8 cellular contexts compared by ENCODE assay signal in the genomic region with DNA sequence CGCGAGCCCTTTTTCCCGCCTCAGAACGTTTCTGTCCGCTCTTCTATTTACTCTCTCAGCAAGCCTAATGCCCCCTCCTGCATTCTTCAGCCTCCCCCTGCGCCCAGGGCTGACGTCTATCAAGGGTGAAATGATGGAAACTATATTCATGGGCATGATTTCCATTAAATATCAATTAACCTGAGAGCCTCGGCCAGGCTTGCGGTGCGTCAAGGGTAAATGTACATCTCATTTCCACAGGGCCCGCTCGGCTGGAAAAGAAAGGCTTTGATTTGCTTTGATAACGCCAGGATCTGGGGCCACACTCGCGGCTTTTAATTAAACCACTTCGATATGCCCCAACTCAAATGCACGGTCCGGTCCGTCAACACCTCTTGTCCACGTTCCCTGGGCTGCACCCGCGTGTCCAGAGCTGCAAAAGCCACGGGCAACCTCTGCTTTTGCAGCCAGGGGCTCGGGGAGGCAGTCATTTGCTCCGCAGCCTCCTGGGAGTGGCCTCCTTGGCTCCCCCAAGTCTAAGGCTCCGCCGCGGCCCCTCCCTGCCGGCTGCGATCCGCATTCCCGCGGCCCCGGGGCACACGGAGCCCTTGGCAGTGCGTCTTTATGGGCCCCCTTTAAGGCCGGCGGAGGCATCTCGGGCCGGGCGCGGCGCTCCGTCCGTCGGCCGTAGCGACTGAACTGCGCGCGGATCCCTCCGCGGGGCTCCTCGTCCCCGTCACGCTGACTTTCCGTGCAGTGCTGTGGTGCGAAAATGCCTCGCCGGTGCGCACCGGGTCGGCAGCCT. TPM values are rescaled to one million over a fixed set of nuclear protein-coding genes. Genes with fewer than 3 reads are reported as not detected.
DNase-seq lines count a peak whose midpoint lies in the region; ATAC-seq lines count a peak whose summit lies in the region.

A gene (plus strand): TSS at position 693 of the 784 bp plus-strand sequence. CDS start 662 bp downstream, outside the sequence.

- peak within 1 kb of the TSS; percentile 71 for H3K4me3 Mint-ChIP-seq in activated naive CD8-positive, alpha-beta T cell
- H3K4me3 Mint-ChIP-seq in immature natural killer cell, result peak within 1 kb of the TSS; percentile 67 to 82 (median 71)
- H3K4me3 Mint-ChIP-seq in stimulated activated naive B cell treated with anti-CD40 and anti-IgM and Interleukin-4, amounts not matched to agents 10 μg/mL and 1 μg/mL and 100 μg/mL, for 72 hours, result peak within 1 kb of the TSS; percentile 54 to 71

- H3K27ac Mint-ChIP-seq in activated naive CD8-positive, alpha-beta T cell, result peak within 1 kb of the TSS; percentile 22
- H3K27ac Mint-ChIP-seq in immature natural killer cell, result peak within 1 kb of the TSS in 2 of 6 donors; percentile 69 to 84
- peak within 1 kb of the TSS; percentile 88 for H3K27ac Mint-ChIP-seq in stimulated activated naive B cell treated with anti-CD40 and anti-IgM and Interleukin-4, amounts not matched to agents 10 μg/mL and 1 μg/mL and 100 μg/mL, for 72 hours

- H3K36me3 Mint-ChIP-seq in activated naive CD8-positive, alpha-beta T cell, result no peaks in the 10 kb centered on the region
- peaks cover 0 to 5% (median 0%) of the 10 kb centered on the region in 3 donors for H3K36me3 Mint-ChIP-seq in immature natural killer cell
- peaks cover 1 to 6% of the 10 kb centered on the region in 2 donors for H3K36me3 Mint-ChIP-seq in stimulated activated naive B cell treated with anti-CD40 and anti-IgM and Interleukin-4, amounts not matched to agents 10 μg/mL and 1 μg/mL and 100 μg/mL, for 72 hours

- no peaks in the 10 kb centered on the region for H3K9me3 Mint-ChIP-seq in activated naive CD8-positive, alpha-beta T cell (ENCODE audit: low read depth)
- peaks cover 0 to 15% (median 3%) of the 10 kb centered on the region in 6 donors for H3K9me3 Mint-ChIP-seq in immature natural killer cell
- H3K9me3 Mint-ChIP-seq in stimulated activated naive B cell treated with anti-CD40 and anti-IgM and Interleukin-4, amounts not matched to agents 10 μg/mL and 1 μg/mL and 100 μg/mL, for 72 hours, result peaks cover 0 to 2% of the 10 kb centered on the region in 2 donors

- peaks cover 59% of the 10 kb centered on the region for H3K27me3 Mint-ChIP-seq in activated naive CD8-positive, alpha-beta T cell
- H3K27me3 Mint-ChIP-seq in immature natural killer cell (ENCODE audit: low read depth in 3 of 3), result peaks cover 54 to 79% (median 78%) of the 10 kb centered on the region in 3 donors
- H3K27me3 Mint-ChIP-seq in stimulated activated naive B cell treated with anti-CD40 and anti-IgM and Interleukin-4, amounts not matched to agents 10 μg/mL and 1 μg/mL and 100 μg/mL, for 72 hours, result peaks cover 73 to 75% of the 10 kb centered on the region in 2 donors

- no peak for ATAC-seq in stimulated activated naive B cell treated with anti-CD40 and anti-IgM and Interleukin-4, amounts not matched to agents 10 μg/mL and 1 μg/mL and 100 μg/mL, for 72 hours (replicated peaks)
- ATAC-seq in HG02840 (IDR thresholded peaks at IDR 0.05; ENCODE audit: low FRiP score, unreplicated experiment), result no peak

- DNase-seq in DMS114 treated with DMSO at 0.1 percent for 48 hours (lab: John Stamatoyannopoulos, UW; ENCODE audit: unreplicated experiment), result peak; percentile 50
- DNase-seq in NCI-H1417 treated with DMSO at 0.1 percent for 48 hours (lab: John Stamatoyannopoulos, UW), result peak; percentile 43
- DNase-seq in immature natural killer cell, result no peak
- no peak for DNase-seq in stimulated activated naive B cell treated with anti-CD40 and anti-IgM and Interleukin-4, amounts not matched to agents 10 μg/mL and 1 μg/mL and 100 μg/mL, for 72 hours
- no peak for DNase-seq in AG08396 (ENCODE audit: low spot score)
- DNase-seq in hepatic stellate cell (ENCODE audit: low spot score), result no peak

- H3K4me1 Mint-ChIP-seq in activated naive CD8-positive, alpha-beta T cell (ENCODE audit: low read depth), result peaks cover 28% of the 10 kb centered on the region
- peaks cover 26 to 50% of the 10 kb centered on the region in 2 donors for H3K4me1 Mint-ChIP-seq in immature natural killer cell
- peaks cover 14 to 37% of the 10 kb centered on the region in 2 donors for H3K4me1 Mint-ChIP-seq in stimulated activated naive B cell treated with anti-CD40 and anti-IgM and Interleukin-4, amounts not matched to agents 10 μg/mL and 1 μg/mL and 100 μg/mL, for 72 hours

RNA-seq across cellular contexts. Expression of the gene that starts here (rescaled TPM):
- polyA plus RNA-seq in immature natural killer cell, result not detected

Comparison
In these comparisons a context has a peak if more than half of its experiments do, and no peak if none do; other contexts are left out.
1. DNase-seq: peak in DMS114 treated with DMSO at 0.1 percent for 48 hours (single experiment) and NCI-H1417 treated with DMSO at 0.1 percent for 48 hours (single experiment); none in immature natural killer cell (0 of 3), stimulated activated naive B cell treated with anti-CD40 and anti-IgM and Interleukin-4, amounts not matched to agents 10 μg/mL and 1 μg/mL and 100 μg/mL, for 72 hours (single experiment), AG08396 (single experiment) and hepatic stellate cell (single experiment).
2. Peak in every context shown above with its lines, with median percentiles within 50 percentile points of each other: H3K4me3 Mint-ChIP-seq.